ENCODE assay signal across 10 cellular contexts in genomic region chr13:79749985-79750551, GRCh38.
DNase-seq lines count a peak whose midpoint lies in the region; ATAC-seq, FAIRE-seq and TF ChIP-seq lines count a peak whose summit lies in the region.
"Had no signal": no experiment of that assay in that cellular context is flagged by ENCODE, and none has a peak within 500 bp of the region (broad histone marks: within the 10 kb centered on the region; RNA-seq: fewer than 3 reads in every experiment).

No MANE protein-coding gene starts in this region.

- no peak overlapping the region for H3K9ac ChIP-seq in HUES48 (ENCODE audit: low read depth, low read length)

- no peak overlapping the region for H3K4me3 ChIP-seq in HUES48 (ENCODE audit: low read depth, low read length)
- no peak overlapping the region for H3K4me3 ChIP-seq in tibial nerve

- WGBS in tibial nerve, 2 donors: 48 to 53% methylated on average over 3 of the region's 3 CpGs

- H3K27ac ChIP-seq in HUES48 (ENCODE audit: low read depth, low read length) (peak overlapping the region; percentile 15), tibial nerve (peak overlapping the region in 2 of 4 donors; percentile 37 to 63)

- H3K27me3 ChIP-seq in HUES48 (ENCODE audit: control insufficient read depth, insufficient read depth, low read length): no peaks in the 10 kb centered on the region
- no peaks in the 10 kb centered on the region for H3K27me3 ChIP-seq in tibial nerve

- H3K36me3 ChIP-seq in HUES48 (ENCODE audit: control insufficient read depth, insufficient read depth, low read length) (no peaks in the 10 kb centered on the region), tibial nerve (no peaks in the 10 kb centered on the region)

- TF ChIP-seq CTCF in chondrocyte (IDR thresholded peaks at IDR 0.05) (no peak), tibial nerve (IDR thresholded peaks at IDR 0.05) (no peak)

- FAIRE-seq in GM12892 (lab: Jason Lieb, UNC): no peak

- H3K27ac Mint-ChIP-seq in chondrocyte (ENCODE audit: unreplicated experiment): peak overlapping the region; percentile 76
- H3K27ac Mint-ChIP-seq: activated B cell treated with CpG ODN at 0.5 μM for 24 hours had no signal

- H3K27me3 Mint-ChIP-seq in chondrocyte (ENCODE audit: low read depth): no peaks in the 10 kb centered on the region
- H3K27me3 Mint-ChIP-seq: activated B cell treated with CpG ODN at 0.5 μM for 24 hours had no signal

- H3K36me3 Mint-ChIP-seq in chondrocyte (ENCODE audit: low read depth): no peaks in the 10 kb centered on the region

- H3K4me1 ChIP-seq in HUES48 (ENCODE audit: control insufficient read depth, insufficient read depth, low read length) (no peaks in the 10 kb centered on the region), tibial nerve (peaks cover 0 to 13% (median 0%) of the 10 kb centered on the region in 4 donors)

- TF ChIP-seq EP300 in tibial nerve (IDR thresholded peaks at IDR 0.05): peak in 1 of 2 donors; percentile 77

- no peak overlapping the region for H3K4me3 Mint-ChIP-seq in chondrocyte (ENCODE audit: unreplicated experiment)
- H3K4me3 Mint-ChIP-seq: activated B cell treated with CpG ODN at 0.5 μM for 24 hours had no signal

- H3K9me3 ChIP-seq in HUES48 (ENCODE audit: control insufficient read depth, insufficient read depth, low read length): no peaks in the 10 kb centered on the region
- H3K9me3 ChIP-seq in tibial nerve: no peaks in the 10 kb centered on the region

- peaks cover 31% of the 10 kb centered on the region for H3K4me1 Mint-ChIP-seq in chondrocyte (ENCODE audit: low read depth)
- H3K4me1 Mint-ChIP-seq: activated B cell treated with CpG ODN at 0.5 μM for 24 hours had no signal

- no peak for TF ChIP-seq POLR2A in tibial nerve (IDR thresholded peaks at IDR 0.05)
- TF ChIP-seq POLR2A in GM12892 (IDR thresholded peaks at IDR 0.05; ENCODE audit: low read depth, low read length): no peak

- H3K9me3 Mint-ChIP-seq in chondrocyte (ENCODE audit: low read depth): no peaks in the 10 kb centered on the region
- H3K9me3 Mint-ChIP-seq: activated B cell treated with CpG ODN at 0.5 μM for 24 hours had no signal

- no peak for DNase-seq in chondrocyte (ENCODE audit: low spot score)
- peak; percentile 87 for DNase-seq in left kidney (ENCODE audit: low read depth, low spot score)
- DNase-seq in tibial nerve (ENCODE audit: low spot score in 2 of 2): peak; percentile 67 to 86
- DNase-seq in NCI-H2227 treated with DMSO at 0.1 percent for 48 hours (lab: John Stamatoyannopoulos, UW): no peak
- DNase-seq in GM12892 (ENCODE audit: insufficient read length): no peak
- DNase-seq: activated B cell treated with CpG ODN at 0.5 μM for 24 hours, Kasumi-1 had no signal

- ATAC-seq in HG02981 (IDR thresholded peaks at IDR 0.05; ENCODE audit: unreplicated experiment): no peak
- no peak for ATAC-seq in GM19328 (IDR thresholded peaks at IDR 0.05; ENCODE audit: unreplicated experiment)

Comparison
In these comparisons a context has a peak if more than half of its experiments do, and no peak if none do; other contexts are left out.
1. DNase-seq: peak in left kidney (single experiment) and tibial nerve (2 of 2); none in chondrocyte (single experiment), NCI-H2227 treated with DMSO at 0.1 percent for 48 hours (single experiment) and GM12892 (single experiment).